ENCODE assay signal across 8 cellular contexts in the genomic region with DNA sequence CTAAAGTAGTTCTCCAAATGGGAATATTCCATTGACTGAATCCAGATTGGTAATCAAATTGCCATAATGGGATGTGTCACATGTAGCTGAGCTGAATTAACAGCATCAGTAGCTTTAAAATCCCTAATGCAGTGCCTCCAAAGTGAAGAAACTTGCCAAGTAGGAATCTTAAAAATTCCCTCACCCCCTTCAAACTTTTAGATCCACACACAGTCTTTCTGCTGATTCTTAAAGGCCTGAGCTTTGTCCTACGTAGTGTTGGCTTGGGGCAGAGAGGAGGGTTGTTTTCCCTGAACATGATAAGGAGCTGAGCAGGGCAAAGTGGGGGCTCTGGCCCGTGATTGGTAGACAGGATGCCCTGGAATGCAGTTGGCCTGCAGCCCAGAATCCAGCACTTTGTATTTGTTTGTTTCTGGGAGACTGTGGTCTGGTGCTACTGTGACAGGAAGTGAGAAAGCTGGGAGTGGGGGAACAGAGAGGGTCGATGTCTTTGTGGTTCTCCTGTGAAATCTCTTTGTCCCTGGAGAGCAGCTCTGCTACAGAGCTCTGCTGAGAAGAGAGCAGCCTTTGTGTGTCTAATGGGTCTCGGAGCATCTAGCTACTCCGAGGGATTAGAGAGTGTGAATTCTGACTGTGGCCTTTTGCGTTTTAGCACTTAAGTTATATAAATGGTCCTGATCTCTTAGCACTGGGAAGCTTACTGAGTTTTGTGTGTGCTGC. TPM values are rescaled to one million over a fixed set of nuclear protein-coding genes. Genes with fewer than 3 reads are reported as not detected.
DNase-seq lines count a peak whose midpoint lies in the region; ATAC-seq and TF ChIP-seq lines count a peak whose summit lies in the region.

No MANE protein-coding gene starts in this region.

- H3K4me1 ChIP-seq in ectodermal cell (ENCODE audit: control insufficient read depth, insufficient read depth, low read length) (peaks cover 57% of the 10 kb centered on the region), lung (ENCODE audit: control insufficient read depth in 2 of 2, insufficient read depth in 2 of 2, low read length in 2 of 2) (peaks cover 26 to 69% of the 10 kb centered on the region in 2 donors), tibial nerve (peaks cover 8 to 98% (median 85%) of the 10 kb centered on the region in 4 donors)

- H3K36me3 ChIP-seq in ectodermal cell (ENCODE audit: control insufficient read depth, insufficient read depth, low read length), result no peaks in the 10 kb centered on the region
- peaks cover 0 to 4% of the 10 kb centered on the region in 2 donors for H3K36me3 ChIP-seq in lung (ENCODE audit: control insufficient read depth in 2 of 2, insufficient read depth in 2 of 2, low read length in 2 of 2)
- H3K36me3 ChIP-seq in tibial nerve, result no peaks in the 10 kb centered on the region

- 6 to 7% methylated on average over 6 of the region's 6 CpGs for WGBS in ectodermal cell, 2 experiments
- 17 to 36% methylated on average over 6 of the region's 6 CpGs for WGBS in lung, 2 donors
- 2 to 4% methylated on average over 6 of the region's 6 CpGs for WGBS in tibial nerve, 2 donors

- H3K27ac ChIP-seq in ectodermal cell (ENCODE audit: insufficient read depth, low read depth, low read length, poor library complexity, severe bottlenecking), result peak overlapping the region; percentile 99
- H3K27ac ChIP-seq in lung (ENCODE audit: low read depth in 1 of 2, low read length in 1 of 2), result peak overlapping the region; percentile 93 to 97
- peak overlapping the region; percentile 74 to 96 (median 90) for H3K27ac ChIP-seq in tibial nerve

- H3K4me1 Mint-ChIP-seq in T-cell, result peaks cover 17 to 42% (median 20%) of the 10 kb centered on the region in 3 donors
- H3K4me1 Mint-ChIP-seq in activated naive CD8-positive, alpha-beta T cell treated with anti-CD3 and anti-CD28 coated beads, Interleukin-2, amount 50 U/mL, for 24 hours, result peaks cover 23% of the 10 kb centered on the region

- ATAC-seq in GM18868 (IDR thresholded peaks at IDR 0.05; ENCODE audit: unreplicated experiment) (peak; percentile 55), lung (ENCODE audit: insufficient read depth, low FRiP score) (peak; percentile 90), T-cell (replicated peaks in 1 of 4) (no peak), GM19324 (IDR thresholded peaks at IDR 0.05; ENCODE audit: low FRiP score, unreplicated experiment) (no peak)
- ATAC-seq in activated naive CD8-positive, alpha-beta T cell treated with anti-CD3 and anti-CD28 coated beads, Interleukin-2, amount 50 U/mL, for 24 hours, result no peak

- DNase-seq in NCI-H82 (lab: John Stamatoyannopoulos, UW) (peak; percentile 65), lung (ENCODE audit: low spot score) (peak; percentile 92), tibial nerve (ENCODE audit: low spot score in 2 of 2) (peak; percentile 72 to 86), T-cell (no peak)
- no peak for DNase-seq in activated naive CD8-positive, alpha-beta T cell treated with anti-CD3 and anti-CD28 coated beads, Interleukin-2, amount 50 U/mL, for 24 hours

- H3K27me3 ChIP-seq in ectodermal cell (ENCODE audit: control insufficient read depth, insufficient read depth, low read length, poor library complexity, severe bottlenecking) (no peaks in the 10 kb centered on the region), lung (ENCODE audit: control insufficient read depth, insufficient read depth) (no peaks in the 10 kb centered on the region), tibial nerve (no peaks in the 10 kb centered on the region)

- CTCF ChIA-PET in T-cell (lab: Charles Lee), result interaction anchor here in 1 of 2 donors (0.6 to 1.2 kb wide), 2 partner anchors 22 to 431 kb away, joined by 3 to 4 read pairs; no protein-coding TSS in a partner anchor

- POLR2A ChIA-PET in T-cell (lab: Charles Lee), result no interaction called here

- no peaks in the 10 kb centered on the region for H3K27me3 Mint-ChIP-seq in T-cell
- H3K27me3 Mint-ChIP-seq in activated naive CD8-positive, alpha-beta T cell treated with anti-CD3 and anti-CD28 coated beads, Interleukin-2, amount 50 U/mL, for 24 hours, result no peaks in the 10 kb centered on the region

- no peak overlapping the region for H3K27ac Mint-ChIP-seq in T-cell
- H3K27ac Mint-ChIP-seq in activated naive CD8-positive, alpha-beta T cell treated with anti-CD3 and anti-CD28 coated beads, Interleukin-2, amount 50 U/mL, for 24 hours, result no peak overlapping the region

- no peaks in the 10 kb centered on the region for H3K9me3 ChIP-seq in ectodermal cell (ENCODE audit: control insufficient read depth, low read length)
- H3K9me3 ChIP-seq in lung (ENCODE audit: control insufficient read depth in 2 of 2, insufficient read depth in 1 of 2, low read length in 1 of 2), result no peaks in the 10 kb centered on the region
- H3K9me3 ChIP-seq in tibial nerve, result no peaks in the 10 kb centered on the region

- TF ChIP-seq POLR2A in tibial nerve (IDR thresholded peaks at IDR 0.05), result peak in 1 of 2 donors; percentile 38

- H3K4me3 Mint-ChIP-seq in T-cell, result no peak overlapping the region
- no peak overlapping the region for H3K4me3 Mint-ChIP-seq in activated naive CD8-positive, alpha-beta T cell treated with anti-CD3 and anti-CD28 coated beads, Interleukin-2, amount 50 U/mL, for 24 hours

- TF ChIP-seq EP300 in tibial nerve (IDR thresholded peaks at IDR 0.05), result peak; percentile 46 to 89

- H3K36me3 Mint-ChIP-seq in T-cell, result peaks cover 9% of the 10 kb centered on the region
- no peaks in the 10 kb centered on the region for H3K36me3 Mint-ChIP-seq in activated naive CD8-positive, alpha-beta T cell treated with anti-CD3 and anti-CD28 coated beads, Interleukin-2, amount 50 U/mL, for 24 hours (ENCODE audit: low read depth)

- TF ChIP-seq CTCF in lung (IDR thresholded peaks at IDR 0.05; ENCODE audit: control extremely low read depth, extremely low read depth), result no peak
- no peak for TF ChIP-seq CTCF in tibial nerve (IDR thresholded peaks at IDR 0.05)

- no peaks in the 10 kb centered on the region for H3K9me3 Mint-ChIP-seq in T-cell
- no peaks in the 10 kb centered on the region for H3K9me3 Mint-ChIP-seq in activated naive CD8-positive, alpha-beta T cell treated with anti-CD3 and anti-CD28 coated beads, Interleukin-2, amount 50 U/mL, for 24 hours

- H3K4me3 ChIP-seq in ectodermal cell (ENCODE audit: insufficient read depth, low read depth, low read length), result no peak overlapping the region
- H3K4me3 ChIP-seq in lung, result no peak overlapping the region
- peak overlapping the region in 2 of 4 donors; percentile 8 to 26 for H3K4me3 ChIP-seq in tibial nerve

RNA-seq across cellular contexts. Expression of a gene that starts 16.9 kb away (rescaled TPM):
- 182 TPM for polyA plus RNA-seq in ectodermal cell (2013, experiment 1 of 4)
- 198 TPM for polyA plus RNA-seq in ectodermal cell (2013, experiment 2 of 4)
- polyA plus RNA-seq in ectodermal cell (2013, experiment 3 of 4), result 137 TPM
- polyA plus RNA-seq in ectodermal cell (2013, experiment 4 of 4), result 157 TPM
- 100 to 1,000 TPM; 197 to 423 TPM for total RNA-seq in lung
- polyA plus RNA-seq in lung, result 10 to 100 TPM; 36.5 to 59.9 TPM
- 100 to 1,000 TPM; 104 to 128 (median 124) TPM for total RNA-seq in tibial nerve
- 10 to 100 TPM in 4 of 5 donors, 1 to 10 TPM in 1; 8.3 to 17.5 (median 12.5) TPM for total RNA-seq in T-cell

RNA-seq across cellular contexts. Expression of a gene that starts 26.9 kb away (rescaled TPM):
- not detected for polyA plus RNA-seq in ectodermal cell (2013, experiment 1 of 4)
- not detected for polyA plus RNA-seq in ectodermal cell (2013, experiment 2 of 4)
- polyA plus RNA-seq in ectodermal cell (2013, experiment 3 of 4), result not detected
- not detected for polyA plus RNA-seq in ectodermal cell (2013, experiment 4 of 4)
- total RNA-seq in lung (not detected), tibial nerve (not detected), T-cell (under 1 TPM in 2 of 5 donors, not detected in 3; 0.09 to 0.23 TPM)
- polyA plus RNA-seq in lung, result not detected

RNA-seq across cellular contexts. Expression of a gene that starts 37.2 kb away (rescaled TPM):
- polyA plus RNA-seq in ectodermal cell (2013, experiment 1 of 4), result 170 TPM
- 159 TPM for polyA plus RNA-seq in ectodermal cell (2013, experiment 2 of 4)
- 184 TPM for polyA plus RNA-seq in ectodermal cell (2013, experiment 3 of 4)
- polyA plus RNA-seq in ectodermal cell (2013, experiment 4 of 4), result 183 TPM
- 100 to 1,000 TPM in 1 of 2 donors, 10 to 100 TPM in 1; 77.3 to 123 TPM for total RNA-seq in lung
- polyA plus RNA-seq in lung, result 100 to 1,000 TPM; 155 TPM
- total RNA-seq in tibial nerve, result 100 to 1,000 TPM in 3 of 4 donors, 10 to 100 TPM in 1; 78.1 to 146 (median 118) TPM
- total RNA-seq in T-cell, result 100 to 1,000 TPM in 3 of 5 donors, 10 to 100 TPM in 2; 88.5 to 155 (median 113) TPM

Comparison
In these comparisons a context has a peak if more than half of its experiments do, and no peak if none do; other contexts are left out.
1. ATAC-seq: peak in GM18868 (single experiment) and lung (single experiment); none in T-cell (0 of 4), activated naive CD8-positive, alpha-beta T cell treated with anti-CD3 and anti-CD28 coated beads, Interleukin-2, amount 50 U/mL, for 24 hours (single experiment) and GM19324 (single experiment).
2. DNase-seq: peak in NCI-H82 (single experiment), lung (single experiment) and tibial nerve (2 of 2); none in T-cell (0 of 34) and activated naive CD8-positive, alpha-beta T cell treated with anti-CD3 and anti-CD28 coated beads, Interleukin-2, amount 50 U/mL, for 24 hours (single experiment).
3. RNA of a gene that starts 16.9 kb away (total RNA-seq): 197 to 423 TPM in lung and 104 to 128 TPM in tibial nerve; 8.3 to 17.5 TPM in T-cell; every median in the first group is over 4 times any median in the second.
4. Peak in every context shown above with its lines, with median percentiles within 50 percentile points of each other: H3K27ac ChIP-seq.